ENCODE assay signal across 8 cellular contexts in the genomic region with DNA sequence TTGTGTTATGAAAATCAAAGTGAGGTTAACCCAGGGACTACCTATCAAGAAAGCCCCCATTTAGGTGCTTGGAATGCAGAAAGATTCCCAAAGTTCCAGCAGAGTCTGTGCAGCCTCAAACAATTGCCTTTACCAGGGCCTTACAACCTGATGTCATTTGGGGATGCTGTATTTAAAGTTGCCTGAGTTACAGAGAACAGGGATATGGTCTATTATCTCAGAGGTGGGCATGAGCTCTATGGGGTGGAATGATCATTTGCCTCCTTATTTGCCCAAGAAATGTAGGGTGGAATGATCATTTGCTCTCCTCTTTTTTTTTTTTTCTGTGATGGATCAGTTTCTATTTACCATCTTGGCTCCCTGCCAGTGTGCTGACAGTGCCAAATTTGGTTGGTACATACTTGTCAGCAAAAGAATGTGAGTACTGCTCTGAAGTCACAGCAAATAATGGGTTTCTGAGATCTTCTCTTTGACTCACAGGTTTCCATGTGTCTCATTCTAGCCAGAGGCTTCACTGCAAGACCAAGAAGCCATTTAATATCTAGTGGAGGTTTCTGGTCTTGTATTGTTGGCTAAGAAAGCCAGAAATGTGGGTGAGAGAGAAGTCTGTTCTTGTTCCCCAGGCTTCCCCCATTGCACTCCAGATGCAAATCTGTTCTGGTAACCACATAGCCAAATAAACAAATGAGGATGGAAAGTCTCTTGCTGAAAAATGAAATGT. TPM values are rescaled to one million over a fixed set of nuclear protein-coding genes. Genes with fewer than 3 reads are reported as not detected.
DNase-seq lines count a peak whose midpoint lies in the region; ATAC-seq and TF ChIP-seq lines count a peak whose summit lies in the region.

No MANE protein-coding gene starts in this region.

- peak overlapping the region; percentile 15 for H3K4me2 ChIP-seq in BLaER1

- intact Hi-C loops in breast epithelium (cut with DNase I; ENCODE audit: low total_unique reads) = no loop called here

- no peak overlapping the region for H3K9ac ChIP-seq in BLaER1

- 0 out of 2 replicates have a peak, but pooled peaks cover 7% of the 10 kb centered on the region for H3K9me3 ChIP-seq in BLaER1
- no peaks in the 10 kb centered on the region for H3K9me3 ChIP-seq in breast epithelium

- H3K4me3 ChIP-seq in BLaER1 = no peak overlapping the region
- H3K4me3 ChIP-seq in breast epithelium = no peak overlapping the region

- H3K27ac ChIP-seq in BLaER1 (no peak overlapping the region), breast epithelium (peak overlapping the region; percentile 65 to 70)

- no peak for TF ChIP-seq POLR2A in breast epithelium (IDR thresholded peaks at IDR 0.05)

- H3K36me3 ChIP-seq in BLaER1 = no peaks in the 10 kb centered on the region
- H3K36me3 ChIP-seq in breast epithelium = no peaks in the 10 kb centered on the region

- TF ChIP-seq CTCF in breast epithelium (IDR thresholded peaks at IDR 0.05) (no peak), omental fat pad (IDR thresholded peaks at IDR 0.05) (no peak)

- DNase-seq in NCI-H2196 (lab: John Stamatoyannopoulos, UW; ENCODE audit: unreplicated experiment) (peak; percentile 82), breast epithelium (ENCODE audit: low spot score in 2 of 2) (peak; percentile 71 to 91), omental fat pad (ENCODE audit: low spot score) (peak; percentile 35), dedifferentiated amniotic fluid mesenchymal stem cell (ENCODE audit: extremely low spot score) (no peak), NOMO-1 (lab: John Stamatoyannopoulos, UW; ENCODE audit: unreplicated experiment in 2 of 2) (no peak)

- peak; percentile 45 for ATAC-seq in GM18519 (IDR thresholded peaks at IDR 0.05; ENCODE audit: low FRiP score, unreplicated experiment)
- ATAC-seq in HG02981 (IDR thresholded peaks at IDR 0.05; ENCODE audit: unreplicated experiment) = peak; percentile 65
- no peak for ATAC-seq in omental fat pad (ENCODE audit: low FRiP score)

- H4K20me1 ChIP-seq in BLaER1 = no peaks in the 10 kb centered on the region

- H3K4me1 ChIP-seq in BLaER1 (peaks cover 22% of the 10 kb centered on the region), breast epithelium (peaks cover 0 to 8% of the 10 kb centered on the region in 2 donors)

- no peaks in the 10 kb centered on the region for H3K27me3 ChIP-seq in BLaER1
- no peaks in the 10 kb centered on the region for H3K27me3 ChIP-seq in breast epithelium

RNA-seq across cellular contexts. Expression of gene ZNRF2, which starts 45.5 kb away (rescaled TPM):
- total RNA-seq in breast epithelium (10 to 100 TPM; 18.9 to 56.8 (median 30.5) TPM), omental fat pad (10 to 100 TPM; 14.9 to 23.3 (median 18.6) TPM)

Comparison
In these comparisons a context has a peak if more than half of its experiments do, and no peak if none do; other contexts are left out.
1. DNase-seq: peak in NCI-H2196 (single experiment), breast epithelium (2 of 2) and omental fat pad (single experiment); none in dedifferentiated amniotic fluid mesenchymal stem cell (single experiment) and NOMO-1 (0 of 2).